Comparison of ENCODE assay signal across 9 cellular contexts in the genomic region with DNA sequence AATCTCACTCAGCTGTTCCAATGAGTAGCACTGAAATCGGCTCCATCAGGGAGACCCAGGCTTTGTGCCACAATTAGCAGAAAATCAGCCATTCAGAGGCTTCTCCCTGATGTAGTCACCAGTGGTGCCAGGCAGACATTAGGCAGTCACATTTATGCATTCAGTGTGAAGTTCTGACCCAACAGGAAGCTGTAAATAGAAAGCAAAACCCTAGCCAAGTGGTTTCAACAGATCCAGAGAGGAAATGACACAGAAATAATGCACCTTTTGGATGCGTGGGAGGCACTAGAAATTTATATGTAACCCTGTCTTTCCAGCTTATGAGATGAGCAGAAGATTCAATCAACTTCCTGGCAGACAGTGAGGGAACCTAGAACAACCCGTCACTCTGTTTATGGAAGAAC.
DNase-seq lines count a peak whose midpoint lies in the region; ATAC-seq and TF ChIP-seq lines count a peak whose summit lies in the region.
"Had no signal": no experiment of that assay in that cellular context is flagged by ENCODE, and none has a peak within 500 bp of the region (broad histone marks: within the 10 kb centered on the region; RNA-seq: fewer than 3 reads in every experiment).

No MANE protein-coding gene starts in this region.

- H3K4me1 ChIP-seq in heart left ventricle (peaks cover 12 to 59% (median 27%) of the 10 kb centered on the region in 12 donors), endodermal cell (ENCODE audit: control insufficient read depth, insufficient read depth, low read length) (no peaks in the 10 kb centered on the region), aorta (ENCODE audit: control insufficient read depth in 1 of 2, insufficient read depth in 2 of 2, low read length in 2 of 2) (no peaks in the 10 kb centered on the region)

- H3K4me3 Mint-ChIP-seq in activated CD4-positive, alpha-beta memory T cell treated with anti-CD3 and anti-CD28 coated beads for 36 hours, result no peak overlapping the region
- H3K4me3 Mint-ChIP-seq in endodermal cell, result no peak overlapping the region
- H3K4me3 Mint-ChIP-seq: stimulated activated naive CD8-positive, alpha-beta T cell treated with anti-CD3 and anti-CD28 coated beads, Interleukin-15, Interleukin-2, amounts not matched to agents 100 ng/mL and 50 ng/mL, for 24 hours had no signal

- H3K27me3 ChIP-seq in heart left ventricle (no peaks in the 10 kb centered on the region), endodermal cell (ENCODE audit: control insufficient read depth, insufficient read depth, low read length, poor library complexity, severe bottlenecking) (no peaks in the 10 kb centered on the region), aorta (ENCODE audit: control insufficient read depth in 1 of 2, insufficient read depth in 2 of 2, low read length in 1 of 2) (no peaks in the 10 kb centered on the region)

- H3K4me1 Mint-ChIP-seq in activated CD4-positive, alpha-beta memory T cell treated with anti-CD3 and anti-CD28 coated beads for 36 hours (ENCODE audit: low read depth), result no peaks in the 10 kb centered on the region
- no peaks in the 10 kb centered on the region for H3K4me1 Mint-ChIP-seq in endodermal cell

- no peak for TF ChIP-seq POLR2A in heart left ventricle (IDR thresholded peaks at IDR 0.05)

- CTCF ChIA-PET in GM10248 (lab: Yijun Ruan, JAX), result interaction anchor here (1.1 to 1.5 kb wide), 2 partner anchors 11 to 15 kb away, joined by 3 to 5 read pairs; no protein-coding TSS in a partner anchor
- CTCF ChIA-PET in activated CD4-positive, alpha-beta memory T cell treated with anti-CD3 and anti-CD28 coated beads for 36 hours (lab: Charles Lee), result interaction anchor here (1.0 kb wide), 1 partner anchor 55 kb away, joined by 3 read pairs; no protein-coding TSS in a partner anchor

- H3K36me3 Mint-ChIP-seq in activated CD4-positive, alpha-beta memory T cell treated with anti-CD3 and anti-CD28 coated beads for 36 hours, result no peaks in the 10 kb centered on the region
- no peaks in the 10 kb centered on the region for H3K36me3 Mint-ChIP-seq in endodermal cell (ENCODE audit: low read depth)

- peaks cover 18% of the 10 kb centered on the region for H3K9me3 Mint-ChIP-seq in activated CD4-positive, alpha-beta memory T cell treated with anti-CD3 and anti-CD28 coated beads for 36 hours
- H3K9me3 Mint-ChIP-seq in endodermal cell, result peaks cover 5% of the 10 kb centered on the region

- no peak overlapping the region for H3K9ac ChIP-seq in endodermal cell (ENCODE audit: extremely low read depth, low read length, poor library complexity, severe bottlenecking)

- H3K9me3 ChIP-seq in heart left ventricle (no peaks in the 10 kb centered on the region), endodermal cell (ENCODE audit: control insufficient read depth, low read length) (no peaks in the 10 kb centered on the region), aorta (ENCODE audit: control insufficient read depth, low read length) (no peaks in the 10 kb centered on the region)

- DNase-seq in GM10248 (ENCODE audit: extremely low spot score) (peak; percentile 13), HFF-Myc (ENCODE audit: extremely low read depth, low read depth) (peak; percentile 20), OCI-M1 (lab: John Stamatoyannopoulos, UW) (peak; percentile 0), heart left ventricle (peak in 2 of 5 donors; percentile 37), endodermal cell (no peak), aorta (no peak), NCI-H187 (lab: John Stamatoyannopoulos, UW) (no peak)
- no peak for DNase-seq in activated CD4-positive, alpha-beta memory T cell treated with anti-CD3 and anti-CD28 coated beads for 36 hours

- H3K36me3 ChIP-seq in heart left ventricle (peaks cover 0 to 11% (median 4%) of the 10 kb centered on the region in 9 donors), endodermal cell (ENCODE audit: control insufficient read depth, insufficient read depth, low read length) (no peaks in the 10 kb centered on the region), aorta (ENCODE audit: control insufficient read depth in 1 of 2, insufficient read depth in 2 of 2, low read length in 1 of 2) (no peaks in the 10 kb centered on the region)

- intact Hi-C loops in heart left ventricle (cut with DNase I) (loop anchor here in 6 of 10 donors (5.0 to 10.0 kb wide), 8 partner anchors 151 to 281 kb away; a partner anchor contains a TSS), aorta (cut with DNase I) (loop anchor here in 1 of 2 donors (5.0 to 10.0 kb wide), 2 partner anchors 191 to 279 kb away; a partner anchor contains a TSS)
- intact Hi-C loops in activated CD4-positive, alpha-beta memory T cell treated with anti-CD3 and anti-CD28 coated beads for 36 hours (cut with micrococcal nuclease), result no loop called here

- no peak overlapping the region for H3K27ac Mint-ChIP-seq in activated CD4-positive, alpha-beta memory T cell treated with anti-CD3 and anti-CD28 coated beads for 36 hours
- H3K27ac Mint-ChIP-seq in endodermal cell, result no peak overlapping the region
- H3K27ac Mint-ChIP-seq: stimulated activated naive CD8-positive, alpha-beta T cell treated with anti-CD3 and anti-CD28 coated beads, Interleukin-15, Interleukin-2, amounts not matched to agents 100 ng/mL and 50 ng/mL, for 24 hours had no signal

- no peak overlapping the region for H3K4me3 ChIP-seq in HFF-Myc (replicated peaks; ENCODE audit: low read depth, low read length)
- H3K4me3 ChIP-seq in heart left ventricle, result no peak overlapping the region
- H3K4me3 ChIP-seq in endodermal cell (ENCODE audit: low read length), result no peak overlapping the region
- no peak overlapping the region for H3K4me3 ChIP-seq in aorta (ENCODE audit: low read length in 2 of 2)

- WGBS in heart left ventricle, 4 donors, result 9 to 15% (median 11%) methylated on average over 3 of the region's 3 CpGs
- 86 to 90% methylated on average over 2 to 3 of the region's 3 CpGs for WGBS in endodermal cell (ENCODE audit: insufficient coverage in 1 of 2, insufficient read length in 1 of 2), 2 experiments
- WGBS in aorta, 2 donors, result 61 to 72% methylated on average over 3 of the region's 3 CpGs

- H3K27me3 Mint-ChIP-seq in activated CD4-positive, alpha-beta memory T cell treated with anti-CD3 and anti-CD28 coated beads for 36 hours, result no peaks in the 10 kb centered on the region
- H3K27me3 Mint-ChIP-seq in endodermal cell (ENCODE audit: insufficient read depth), result peaks cover 2% of the 10 kb centered on the region
- H3K27me3 Mint-ChIP-seq: stimulated activated naive CD8-positive, alpha-beta T cell treated with anti-CD3 and anti-CD28 coated beads, Interleukin-15, Interleukin-2, amounts not matched to agents 100 ng/mL and 50 ng/mL, for 24 hours had no signal

- peak overlapping the region; percentile 67 to 87 (median 82) for H3K27ac ChIP-seq in heart left ventricle
- H3K27ac ChIP-seq in endodermal cell (ENCODE audit: low read depth, low read length), result no peak overlapping the region
- H3K27ac ChIP-seq in aorta (ENCODE audit: low read depth in 1 of 2, low read length in 2 of 2), result peak overlapping the region in 1 of 2 donors; percentile 48

- POLR2A ChIA-PET in GM10248 (lab: Yijun Ruan, JAX), result interaction anchor here (0.6 kb wide), 1 partner anchor 675 kb away, joined by 3 read pairs; no protein-coding TSS in a partner anchor
- POLR2A ChIA-PET in activated CD4-positive, alpha-beta memory T cell treated with anti-CD3 and anti-CD28 coated beads for 36 hours (lab: Charles Lee), result no interaction called here

- peak; percentile 19 to 69 (median 59) for ATAC-seq in heart left ventricle
- no peak for ATAC-seq in aorta (ENCODE audit: low FRiP score)

- no peak for TF ChIP-seq CTCF in GM10248 (IDR thresholded peaks at IDR 0.05; ENCODE audit: control extremely low read depth, extremely low read depth, low read depth, missing control alignments)
- no peak for TF ChIP-seq CTCF in HFF-Myc (IDR thresholded peaks at IDR 0.05; ENCODE audit: low read depth, low read length, missing control alignments)
- TF ChIP-seq CTCF in heart left ventricle (IDR thresholded peaks at IDR 0.05), result no peak
- TF ChIP-seq CTCF in endodermal cell (conservative IDR thresholded peaks at IDR 0.05), result no peak

Comparison
In these comparisons a context has a peak if more than half of its experiments do, and no peak if none do; other contexts are left out.
1. DNase-seq: peak in GM10248 (single experiment), HFF-Myc (single experiment) and OCI-M1 (single experiment); none in activated CD4-positive, alpha-beta memory T cell treated with anti-CD3 and anti-CD28 coated beads for 36 hours (single experiment), endodermal cell (single experiment), aorta (0 of 2) and NCI-H187 (0 of 2).